19 cellular contexts compared by ENCODE assay signal in genomic region chr16:66079671-66080070, GRCh38.
"Had no signal": no experiment of that assay in that cellular context is flagged by ENCODE, and none has a peak within 500 bp of the region (broad histone marks: within the 10 kb centered on the region; RNA-seq: fewer than 3 reads in every experiment).

No MANE protein-coding gene starts in this region.

- H3K79me2 ChIP-seq: hepatocyte had no signal

- DNase-seq: cerebellar nuclear complex; dermis blood vessel endothelial cell; erythroblast; foreskin keratinocyte; head of caudate nucleus; kidney glomerular epithelial cell; mesendoderm; naive B cell; psoas muscle; retina; right lobe of liver; stimulated activated CD4-positive, alpha-beta T cell treated with anti-CD3 and anti-CD28 coated beads, Interleukin-12 subunit alpha, Interleukin-12 subunit beta, amount 100 ng/mL, for 4 hours; stimulated activated CD4-positive, alpha-beta T cell treated with anti-CD3 and anti-CD28 coated beads, Interleukin-2, amount 100 ng/mL, for 48 hours; stimulated activated naive CD4-positive, alpha-beta T cell treated with Interleukin-2 at 50 U/mL for 16 hours; trophoblast cell had no signal

- H3K4me1 ChIP-seq: psoas muscle, right lobe of liver had no signal

- H3K27me3 ChIP-seq: foreskin keratinocyte, hepatocyte, right lobe of liver had no signal

- H3K4me2 ChIP-seq: hepatocyte had no signal

- H3K9me3 ChIP-seq: neutrophil, psoas muscle, right lobe of liver had no signal

- FAIRE-seq: colon had no signal

- H3K36me3 ChIP-seq: neutrophil, right lobe of liver had no signal

- H3K4me3 ChIP-seq: hepatocyte, psoas muscle, right lobe of liver, skin epidermis had no signal

- H2AFZ ChIP-seq: hepatocyte had no signal

- H3K27ac ChIP-seq: foreskin keratinocyte, hepatocyte, neutrophil, psoas muscle, right lobe of liver had no signal
